Comparison of ENCODE assay signal across 8 cellular contexts in the genomic region with DNA sequence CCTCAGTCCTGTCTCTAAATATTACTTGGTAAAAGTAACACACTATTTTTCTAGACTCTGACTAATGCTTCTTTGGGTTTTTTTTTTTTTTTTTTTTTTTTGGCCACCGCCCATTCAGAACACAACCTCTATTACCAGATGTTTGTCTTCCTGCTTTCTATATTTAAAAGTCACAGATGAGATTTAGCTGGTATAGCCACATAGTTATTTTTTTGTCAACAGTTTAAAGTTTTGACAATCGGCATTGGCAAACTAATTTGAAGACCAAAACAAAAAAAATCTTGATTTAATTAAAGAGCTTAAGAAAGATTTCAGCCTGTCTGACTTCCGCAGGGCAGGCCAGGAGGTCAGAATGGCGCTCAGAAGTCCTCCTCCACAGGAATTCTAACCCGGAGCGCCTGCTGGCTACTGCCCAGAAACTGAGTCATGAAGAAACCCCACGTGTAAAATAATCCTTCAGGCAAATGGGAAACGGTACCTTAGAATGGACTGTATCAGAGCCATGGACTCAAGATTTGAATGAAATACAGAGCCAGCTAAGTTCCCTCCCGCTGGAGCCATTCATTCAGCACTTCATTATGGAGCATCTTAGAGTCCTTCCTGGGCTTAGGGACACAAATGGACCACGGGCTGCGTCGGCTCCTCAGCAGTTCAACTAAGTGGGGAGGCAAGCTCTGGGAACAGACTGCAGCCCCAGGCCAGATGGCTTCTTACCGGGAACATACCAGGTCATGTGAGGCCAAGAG. TPM values are rescaled to one million over a fixed set of nuclear protein-coding genes. Genes with fewer than 3 reads are reported as not detected.
DNase-seq lines count a peak whose midpoint lies in the region; ATAC-seq and TF ChIP-seq lines count a peak whose summit lies in the region.

No MANE protein-coding gene starts in this region.

- H3K9me3 Mint-ChIP-seq in osteocyte (ENCODE audit: unreplicated experiment), result no peaks in the 10 kb centered on the region
- no peaks in the 10 kb centered on the region for H3K9me3 Mint-ChIP-seq in activated CD8-positive, alpha-beta memory T cell treated with anti-CD3 and anti-CD28 coated beads, Interleukin-2, amount 10 ng/mL, durations not matched to agents 7 days and 5 days (ENCODE audit: low read depth)

- CTCF ChIA-PET in activated CD8-positive, alpha-beta memory T cell treated with anti-CD3 and anti-CD28 coated beads, Interleukin-2, amount 10 ng/mL, durations not matched to agents 7 days and 5 days (lab: Charles Lee), result interaction anchor here (0.7 kb wide), 1 partner anchor 73 kb away, joined by 3 read pairs; no protein-coding TSS in a partner anchor

- H3K27ac ChIP-seq in RWPE2 (ENCODE audit: poor library complexity, severe bottlenecking), result peak overlapping the region; percentile 97

- no peaks in the 10 kb centered on the region for H3K27me3 Mint-ChIP-seq in osteocyte (ENCODE audit: unreplicated experiment)
- peaks cover 2% of the 10 kb centered on the region for H3K27me3 Mint-ChIP-seq in activated CD8-positive, alpha-beta memory T cell treated with anti-CD3 and anti-CD28 coated beads, Interleukin-2, amount 10 ng/mL, durations not matched to agents 7 days and 5 days

- H3K27ac Mint-ChIP-seq in osteocyte (ENCODE audit: unreplicated experiment), result peak overlapping the region; percentile 87
- H3K27ac Mint-ChIP-seq in activated CD8-positive, alpha-beta memory T cell treated with anti-CD3 and anti-CD28 coated beads, Interleukin-2, amount 10 ng/mL, durations not matched to agents 7 days and 5 days, result no peak overlapping the region

- peaks cover 86% of the 10 kb centered on the region for H3K4me1 Mint-ChIP-seq in osteocyte (ENCODE audit: unreplicated experiment)
- H3K4me1 Mint-ChIP-seq in activated CD8-positive, alpha-beta memory T cell treated with anti-CD3 and anti-CD28 coated beads, Interleukin-2, amount 10 ng/mL, durations not matched to agents 7 days and 5 days, result no peaks in the 10 kb centered on the region

- in situ Hi-C loops in HAP-1 (cut with MboI; ENCODE audit: low sequenced_read_pairs), result no loop called here

- no peaks in the 10 kb centered on the region for H3K36me3 Mint-ChIP-seq in osteocyte (ENCODE audit: unreplicated experiment)
- H3K36me3 Mint-ChIP-seq in activated CD8-positive, alpha-beta memory T cell treated with anti-CD3 and anti-CD28 coated beads, Interleukin-2, amount 10 ng/mL, durations not matched to agents 7 days and 5 days, result no peaks in the 10 kb centered on the region

- H3K4me3 ChIP-seq in BE2C (ENCODE audit: low read depth, low read length) (no peak overlapping the region), RWPE2 (ENCODE audit: severe bottlenecking) (no peak overlapping the region), fibroblast of mammary gland (ENCODE audit: control insufficient read depth, low read depth, low read length) (peak overlapping the region; percentile 2), HAP-1 (no peak overlapping the region)

- H3K36me3 ChIP-seq in BE2C (no peaks in the 10 kb centered on the region), RWPE2 (ENCODE audit: low read depth) (no peaks in the 10 kb centered on the region), HAP-1 (replicated peaks) (no peaks in the 10 kb centered on the region)

- 0 out of 2 replicates have a peak, but pooled peaks cover 2% of the 10 kb centered on the region for H3K4me1 ChIP-seq in BE2C
- H3K4me1 ChIP-seq in RWPE2 (ENCODE audit: insufficient read depth, poor library complexity, severe bottlenecking), result peaks cover 48% of the 10 kb centered on the region
- H3K4me1 ChIP-seq in HAP-1, result no peaks in the 10 kb centered on the region

- no peak for TF ChIP-seq CTCF in BE2C (IDR thresholded peaks at IDR 0.05; ENCODE audit: low read depth, low read length)
- TF ChIP-seq CTCF in RWPE2 (IDR thresholded peaks at IDR 0.05; ENCODE audit: poor library complexity, severe bottlenecking), result no peak
- TF ChIP-seq CTCF in fibroblast of mammary gland (conservative IDR thresholded peaks at IDR 0.05; ENCODE audit: control insufficient read depth, insufficient read depth, low read depth, low read length), result no peak
- TF ChIP-seq CTCF in osteocyte (IDR thresholded peaks at IDR 0.05), result no peak

- H3K4me3 Mint-ChIP-seq in osteocyte (ENCODE audit: unreplicated experiment), result peak overlapping the region; percentile 52
- H3K4me3 Mint-ChIP-seq in activated CD8-positive, alpha-beta memory T cell treated with anti-CD3 and anti-CD28 coated beads, Interleukin-2, amount 10 ng/mL, durations not matched to agents 7 days and 5 days, result no peak overlapping the region

- DNase-seq in BE2C, result peak; percentile 20
- peak; percentile 82 for DNase-seq in RWPE2 (ENCODE audit: low spot score)
- DNase-seq in fibroblast of mammary gland (ENCODE audit: low read depth), result peak; percentile 98
- DNase-seq in osteocyte (ENCODE audit: extremely low spot score, unreplicated experiment), result peak; percentile 94
- no peak for DNase-seq in activated T-cell treated with anti-CD3 and anti-CD28 coated beads for 4 hours
- no peak for DNase-seq in activated effector memory CD4-positive, alpha-beta T cell treated with Interleukin-2 at 50 U/mL for 16 hours
- DNase-seq in activated CD8-positive, alpha-beta memory T cell treated with anti-CD3 and anti-CD28 coated beads, Interleukin-2, amount 10 ng/mL, durations not matched to agents 7 days and 5 days, result no peak
- no peak for DNase-seq in HAP-1 (ENCODE audit: low spot score in 2 of 2)

- no peaks in the 10 kb centered on the region for H3K9me3 ChIP-seq in BE2C
- H3K9me3 ChIP-seq in RWPE2 (ENCODE audit: severe bottlenecking), result no peaks in the 10 kb centered on the region
- H3K9me3 ChIP-seq in HAP-1, result no peaks in the 10 kb centered on the region

- no peaks in the 10 kb centered on the region for H3K27me3 ChIP-seq in BE2C
- H3K27me3 ChIP-seq in RWPE2 (ENCODE audit: insufficient read depth, poor library complexity, severe bottlenecking), result no peaks in the 10 kb centered on the region
- H3K27me3 ChIP-seq in HAP-1 (ENCODE audit: low read depth), result no peaks in the 10 kb centered on the region; the same call in 1 of the 2 replicates

- peak; percentile 77 for ATAC-seq in RWPE2 (ENCODE audit: low read depth)
- ATAC-seq in activated CD8-positive, alpha-beta memory T cell treated with anti-CD3 and anti-CD28 coated beads, Interleukin-2, amount 10 ng/mL, durations not matched to agents 7 days and 5 days, result no peak

RNA-seq across cellular contexts. Expression of a gene that starts 55.6 kb away (rescaled TPM):
- polyA plus RNA-seq in BE2C (2012; ENCODE audit: insufficient read depth, insufficient read length, low read depth), result 4.7 TPM
- total RNA-seq in osteocyte, result 9.9 and 11.5 TPM in 2 replicates
- 1 to 10 TPM; 5.2 to 6.5 TPM for total RNA-seq in activated CD8-positive, alpha-beta memory T cell treated with anti-CD3 and anti-CD28 coated beads, Interleukin-2, amount 10 ng/mL, durations not matched to agents 7 days and 5 days

Comparison
In these comparisons a context has a peak if more than half of its experiments do, and no peak if none do; other contexts are left out.
1. DNase-seq: peak in BE2C (single experiment), RWPE2 (single experiment), fibroblast of mammary gland (single experiment) and osteocyte (single experiment); none in activated T-cell treated with anti-CD3 and anti-CD28 coated beads for 4 hours (single experiment), activated effector memory CD4-positive, alpha-beta T cell treated with Interleukin-2 at 50 U/mL for 16 hours (single experiment), activated CD8-positive, alpha-beta memory T cell treated with anti-CD3 and anti-CD28 coated beads, Interleukin-2, amount 10 ng/mL, durations not matched to agents 7 days and 5 days (single experiment) and HAP-1 (0 of 2).